In the genomic region with DNA sequence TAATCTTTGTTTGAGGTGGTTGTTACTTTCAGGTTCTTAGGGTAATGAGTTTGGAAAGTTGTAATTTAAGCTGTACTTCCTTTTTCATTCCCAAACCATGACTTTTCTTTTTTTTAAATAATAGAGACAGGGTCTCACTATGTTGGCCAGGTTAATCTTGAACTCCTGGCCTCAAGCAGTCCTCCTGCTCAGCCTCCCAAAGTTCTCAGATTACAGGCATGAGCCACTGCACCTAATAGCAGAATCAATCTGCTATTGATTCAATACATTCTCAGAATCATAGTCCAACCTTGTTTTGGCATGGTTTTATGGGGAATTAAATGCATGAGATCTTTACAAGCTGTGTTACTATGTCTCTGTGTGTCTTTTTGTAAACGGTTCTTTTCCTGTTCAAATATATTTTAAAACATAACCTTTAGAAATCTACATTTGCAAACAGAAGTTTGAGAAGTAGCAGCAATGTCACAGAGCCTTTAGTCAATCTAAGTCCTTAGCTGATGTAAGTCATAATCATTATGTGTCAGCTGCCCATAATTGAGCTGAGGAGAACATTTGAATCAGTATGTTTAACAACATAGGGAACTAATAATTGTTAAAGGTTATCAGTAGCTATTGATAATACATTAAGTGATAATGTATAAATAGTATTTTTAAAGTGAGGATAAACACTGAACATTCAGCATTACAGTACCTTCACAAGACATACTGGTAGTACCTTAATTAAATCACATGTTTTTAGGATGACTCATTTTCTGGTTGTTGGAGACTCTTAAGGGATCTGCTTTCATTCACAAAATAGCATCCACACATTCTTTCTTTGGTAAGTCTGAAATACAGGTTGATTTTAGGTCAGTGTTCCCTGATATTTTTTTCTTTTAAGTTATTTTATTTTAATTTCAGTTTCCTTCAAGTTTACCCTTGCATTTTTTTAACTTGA, we compare ENCODE assay signal across 12 cellular contexts. TPM values are rescaled to one million over a fixed set of nuclear protein-coding genes. Genes with fewer than 3 reads are reported as not detected.
DNase-seq lines count a peak whose midpoint lies in the region; ATAC-seq, FAIRE-seq and TF ChIP-seq lines count a peak whose summit lies in the region.
"Had no signal": no experiment of that assay in that cellular context is flagged by ENCODE, and none has a peak within 500 bp of the region (broad histone marks: within the 10 kb centered on the region; RNA-seq: fewer than 3 reads in every experiment).

No MANE protein-coding gene starts in this region.

- H3K4me3 ChIP-seq in bronchial epithelial cell (ENCODE audit: low read depth, low read length): no peak overlapping the region
- H3K4me3 ChIP-seq in heart left ventricle: no peak overlapping the region

- H3K4me3 Mint-ChIP-seq in mesothelial cell of epicardium: no peak overlapping the region
- H3K4me3 Mint-ChIP-seq: activated naive CD8-positive, alpha-beta T cell treated with anti-CD3 and anti-CD28 coated beads, Interleukin-2, amount 10 ng/mL, durations not matched to agents 7 days and 5 days had no signal

- TF ChIP-seq CTCF in bronchial epithelial cell (IDR thresholded peaks at IDR 0.05; ENCODE audit: insufficient read depth, low read length, severe bottlenecking): no peak
- no peak for TF ChIP-seq CTCF in mesothelial cell of epicardium (IDR thresholded peaks at IDR 0.05; ENCODE audit: unreplicated experiment)
- TF ChIP-seq CTCF in heart left ventricle (IDR thresholded peaks at IDR 0.05): no peak

- intact Hi-C loops in heart left ventricle (cut with DNase I): no loop called here

- no peaks in the 10 kb centered on the region for H3K9me3 ChIP-seq in heart left ventricle

- peaks cover 34% of the 10 kb centered on the region for H3K4me1 Mint-ChIP-seq in mesothelial cell of epicardium

- TF ChIP-seq POLR2A in heart left ventricle (IDR thresholded peaks at IDR 0.05): no peak

- no peak for FAIRE-seq in bronchial epithelial cell (lab: Jason Lieb, UNC)

- H3K27ac ChIP-seq in heart left ventricle: no peak overlapping the region

- no peaks in the 10 kb centered on the region for H3K27me3 ChIP-seq in bronchial epithelial cell (ENCODE audit: control insufficient read depth, insufficient read depth, low read length)
- no peaks in the 10 kb centered on the region for H3K27me3 ChIP-seq in heart left ventricle

- peaks cover 0 to 26% (median 12%) of the 10 kb centered on the region in 12 donors for H3K4me1 ChIP-seq in heart left ventricle

- no peaks in the 10 kb centered on the region for H3K9me3 Mint-ChIP-seq in mesothelial cell of epicardium
- H3K9me3 Mint-ChIP-seq: activated naive CD8-positive, alpha-beta T cell treated with anti-CD3 and anti-CD28 coated beads, Interleukin-2, amount 10 ng/mL, durations not matched to agents 7 days and 5 days had no signal

- H3K36me3 Mint-ChIP-seq in mesothelial cell of epicardium: no peaks in the 10 kb centered on the region

- H3K36me3 ChIP-seq in bronchial epithelial cell (ENCODE audit: control insufficient read depth, insufficient read depth, low read length) (no peaks in the 10 kb centered on the region), heart left ventricle (peaks cover 0 to 4% (median 0%) of the 10 kb centered on the region in 9 donors)

- ATAC-seq in HG03378 (IDR thresholded peaks at IDR 0.05; ENCODE audit: unreplicated experiment): no peak
- no peak for ATAC-seq in heart left ventricle

- H3K27me3 Mint-ChIP-seq in mesothelial cell of epicardium (ENCODE audit: low read depth): no peaks in the 10 kb centered on the region
- H3K27me3 Mint-ChIP-seq: activated naive CD8-positive, alpha-beta T cell treated with anti-CD3 and anti-CD28 coated beads, Interleukin-2, amount 10 ng/mL, durations not matched to agents 7 days and 5 days had no signal

- 48 to 69% (median 62%) methylated on average over 1 of the region's 1 CpG for WGBS in heart left ventricle, 4 donors

- peak overlapping the region; percentile 78 for H3K27ac Mint-ChIP-seq in mesothelial cell of epicardium
- H3K27ac Mint-ChIP-seq: activated naive CD8-positive, alpha-beta T cell treated with anti-CD3 and anti-CD28 coated beads, Interleukin-2, amount 10 ng/mL, durations not matched to agents 7 days and 5 days had no signal

- DNase-seq in GM03348 (ENCODE audit: low spot score) (peak; percentile 44), LoVo (ENCODE audit: low spot score) (peak; percentile 16), bronchial epithelial cell (ENCODE audit: low read depth) (peak; percentile 74), mesothelial cell of epicardium (ENCODE audit: low spot score in 2 of 2, unreplicated experiment in 2 of 2) (no peak), heart left ventricle (no peak)
- DNase-seq in NK-92 treated with Interleukin-12 subunit alpha and Interleukin-12 subunit beta, amount 100 ng/mL, for 24 hours (lab: John Stamatoyannopoulos, UW): no peak
- DNase-seq: activated CD4-positive, alpha-beta T cell treated with anti-CD3 and anti-CD28 coated beads for 4 hours; activated naive CD8-positive, alpha-beta T cell treated with anti-CD3 and anti-CD28 coated beads, Interleukin-2, amount 10 ng/mL, durations not matched to agents 7 days and 5 days; DND-41; NCI-H1417 treated with DMSO at 0.1 percent for 48 hours; SHP77 treated with DMSO at 0.1 percent for 48 hours had no signal

RNA-seq across cellular contexts. Expression of a gene that starts 8.8 kb away (rescaled TPM):
- 10.1 and 11.6 TPM in 2 replicates for total RNA-seq in bronchial epithelial cell
- total RNA-seq in mesothelial cell of epicardium: 55.8 to 56.5 TPM (median 56.0 TPM) in 3 replicates
- 1 to 10 TPM; 3.9 to 9.9 (median 6.6) TPM for total RNA-seq in heart left ventricle
- 1 to 10 TPM; 3.0 to 5.4 TPM for polyA plus RNA-seq in heart left ventricle

Comparison
In these comparisons a context has a peak if more than half of its experiments do, and no peak if none do; other contexts are left out.
1. DNase-seq: peak in GM03348 (single experiment), LoVo (single experiment) and bronchial epithelial cell (single experiment); none in mesothelial cell of epicardium (0 of 2), heart left ventricle (0 of 5) and NK-92 treated with Interleukin-12 subunit alpha and Interleukin-12 subunit beta, amount 100 ng/mL, for 24 hours (single experiment).